ENCODE assay signal across 14 cellular contexts in the genomic region with DNA sequence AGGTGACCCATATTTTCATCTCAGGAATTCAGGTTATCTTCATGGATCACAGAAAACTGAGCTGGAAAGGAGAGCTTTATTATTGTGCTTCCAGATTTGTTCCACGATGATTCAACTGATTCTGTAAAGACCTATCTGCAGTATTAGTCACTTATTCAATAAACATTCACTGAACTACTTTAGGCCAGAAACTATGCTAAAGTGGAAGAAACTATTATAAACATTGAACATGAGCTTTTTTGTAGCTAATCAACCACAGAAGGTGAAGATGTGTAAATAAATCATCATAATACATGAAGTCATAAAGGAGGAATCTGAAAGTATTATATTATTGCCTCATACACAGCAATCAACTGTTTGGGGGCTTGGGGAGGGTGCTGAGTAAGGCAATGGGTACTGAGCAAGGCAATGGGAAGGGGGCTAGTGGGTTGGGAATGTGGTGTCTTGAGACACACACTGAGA. TPM values are rescaled to one million over a fixed set of nuclear protein-coding genes. Genes with fewer than 3 reads are reported as not detected.
DNase-seq lines count a peak whose midpoint lies in the region; ATAC-seq and TF ChIP-seq lines count a peak whose summit lies in the region.
"Had no signal": no experiment of that assay in that cellular context is flagged by ENCODE, and none has a peak within 500 bp of the region (broad histone marks: within the 10 kb centered on the region; RNA-seq: fewer than 3 reads in every experiment).

No MANE protein-coding gene starts in this region.

- H3K4me1 ChIP-seq in mammary epithelial cell (ENCODE audit: insufficient read depth, low read length) (no peaks in the 10 kb centered on the region), breast epithelium (no peaks in the 10 kb centered on the region), RWPE2 (ENCODE audit: insufficient read depth, poor library complexity, severe bottlenecking) (no peaks in the 10 kb centered on the region), suprapubic skin (no peaks in the 10 kb centered on the region)

- H3K27me3 ChIP-seq in mammary epithelial cell (ENCODE audit: insufficient read depth, low read length): no peaks in the 10 kb centered on the region
- H3K27me3 ChIP-seq in breast epithelium: no peaks in the 10 kb centered on the region
- H3K27me3 ChIP-seq in RWPE2 (ENCODE audit: insufficient read depth, poor library complexity, severe bottlenecking): no peaks in the 10 kb centered on the region
- no peaks in the 10 kb centered on the region for H3K27me3 ChIP-seq in suprapubic skin

- in situ Hi-C loops in mammary epithelial cell (cut with MboI; ENCODE audit: low sequenced_read_pairs in 2 of 2): no loop called here

- intact Hi-C loops in mammary epithelial cell (cut with micrococcal nuclease): no loop called here
- intact Hi-C loops in breast epithelium (cut with DNase I; ENCODE audit: low total_unique reads): no loop called here

- CTCF ChIA-PET in mammary epithelial cell (lab: Charles Lee; ENCODE audit: low non-redundant PET): no interaction called here
- CTCF ChIA-PET in activated CD4-positive, alpha-beta T cell treated with anti-CD3 and anti-CD28 coated beads, Interleukin-2, amount 10 ng/mL, durations not matched to agents 7 days and 5 days (lab: Charles Lee): interaction anchor here (2.1 kb wide), 1 partner anchor 8 kb away, joined by 6 read pairs; no protein-coding TSS in a partner anchor

- ATAC-seq in RWPE2 (ENCODE audit: low read depth): peak; percentile 68
- ATAC-seq in effector memory CD8-positive, alpha-beta T cell (replicated peaks): no peak

- POLR2A ChIA-PET in activated CD4-positive, alpha-beta T cell treated with anti-CD3 and anti-CD28 coated beads, Interleukin-2, amount 10 ng/mL, durations not matched to agents 7 days and 5 days (lab: Charles Lee): no interaction called here

- no peak overlapping the region for H2AFZ ChIP-seq in mammary epithelial cell (ENCODE audit: low read depth, low read length)

- no peak for TF ChIP-seq EP300 in suprapubic skin (IDR thresholded peaks at IDR 0.05)

- H3K27ac Mint-ChIP-seq in activated CD4-positive, alpha-beta T cell treated with anti-CD3 and anti-CD28 coated beads, Interleukin-2, amount 10 ng/mL, durations not matched to agents 7 days and 5 days: no peak overlapping the region
- no peak overlapping the region for H3K27ac Mint-ChIP-seq in effector memory CD8-positive, alpha-beta T cell
- H3K27ac Mint-ChIP-seq: activated CD4-positive, alpha-beta memory T cell treated with anti-CD3 and anti-CD28 coated beads for 36 hours; stimulated activated naive B cell treated with anti-CD40 and anti-IgM and Interleukin-4, amounts not matched to agents 10 μg/mL and 1 μg/mL and 100 μg/mL, for 72 hours had no signal

- no peaks in the 10 kb centered on the region for H3K79me2 ChIP-seq in mammary epithelial cell (ENCODE audit: insufficient read depth, low read length)

- H3K36me3 ChIP-seq in mammary epithelial cell (ENCODE audit: insufficient read depth, low read length) (no peaks in the 10 kb centered on the region), breast epithelium (no peaks in the 10 kb centered on the region), RWPE2 (ENCODE audit: low read depth) (no peaks in the 10 kb centered on the region), suprapubic skin (no peaks in the 10 kb centered on the region)

- H3K4me2 ChIP-seq in mammary epithelial cell (ENCODE audit: insufficient read depth, low read depth, low read length): no peak overlapping the region

- H3K9me3 Mint-ChIP-seq in activated CD4-positive, alpha-beta T cell treated with anti-CD3 and anti-CD28 coated beads, Interleukin-2, amount 10 ng/mL, durations not matched to agents 7 days and 5 days: no peaks in the 10 kb centered on the region
- H3K9me3 Mint-ChIP-seq in effector memory CD8-positive, alpha-beta T cell: no peaks in the 10 kb centered on the region
- H3K9me3 Mint-ChIP-seq: activated CD4-positive, alpha-beta memory T cell treated with anti-CD3 and anti-CD28 coated beads for 36 hours; stimulated activated naive B cell treated with anti-CD40 and anti-IgM and Interleukin-4, amounts not matched to agents 10 μg/mL and 1 μg/mL and 100 μg/mL, for 72 hours had no signal

- dilution Hi-C loops in mammary epithelial cell (cut with HindIII; ENCODE audit: low sequenced_read_pairs): no loop called here

- H3K27me3 Mint-ChIP-seq in activated CD4-positive, alpha-beta T cell treated with anti-CD3 and anti-CD28 coated beads, Interleukin-2, amount 10 ng/mL, durations not matched to agents 7 days and 5 days: peaks cover 4% of the 10 kb centered on the region
- peaks cover 7 to 30% of the 10 kb centered on the region in 2 donors for H3K27me3 Mint-ChIP-seq in effector memory CD8-positive, alpha-beta T cell
- H3K27me3 Mint-ChIP-seq: activated CD4-positive, alpha-beta memory T cell treated with anti-CD3 and anti-CD28 coated beads for 36 hours had no signal

- H3K27ac ChIP-seq in mammary epithelial cell (ENCODE audit: insufficient read depth, low read depth, low read length) (no peak overlapping the region), breast epithelium (no peak overlapping the region), RWPE2 (ENCODE audit: poor library complexity, severe bottlenecking) (no peak overlapping the region), suprapubic skin (no peak overlapping the region)

- DNase-seq in mammary epithelial cell (peak; percentile 39), breast epithelium (ENCODE audit: low spot score in 2 of 2) (no peak), RWPE2 (ENCODE audit: low spot score) (no peak), fibroblast of mammary gland (ENCODE audit: low read depth) (peak; percentile 85), GDM1 (lab: John Stamatoyannopoulos, UW) (no peak), suprapubic skin (ENCODE audit: low spot score in 2 of 2) (no peak)
- DNase-seq in activated CD4-positive, alpha-beta T cell treated with anti-CD3 and anti-CD28 coated beads, Interleukin-2, amount 10 ng/mL, durations not matched to agents 7 days and 5 days: no peak
- no peak for DNase-seq in effector memory CD8-positive, alpha-beta T cell
- DNase-seq: activated CD4-positive, alpha-beta memory T cell treated with anti-CD3 and anti-CD28 coated beads for 36 hours; amygdala; DMS153; NCI-H2107; NCI-H82; stimulated activated naive B cell treated with anti-CD40 and anti-IgM and Interleukin-4, amounts not matched to agents 10 μg/mL and 1 μg/mL and 100 μg/mL, for 72 hours had no signal

- BruUV-seq in mammary epithelial cell (replicated peaks; lab: Mats Ljungman, UMichigan): no TSS peak

- TF ChIP-seq CTCF in mammary epithelial cell (conservative IDR thresholded peaks at IDR 0.05 in 1 of 2, IDR thresholded peaks at IDR 0.05 in 1 of 2; ENCODE audit: extremely low read depth in 1 of 2, insufficient read depth in 1 of 2, low read depth in 1 of 2, low read length in 2 of 2) (no peak), breast epithelium (IDR thresholded peaks at IDR 0.05) (no peak), RWPE2 (IDR thresholded peaks at IDR 0.05; ENCODE audit: poor library complexity, severe bottlenecking) (no peak), fibroblast of mammary gland (conservative IDR thresholded peaks at IDR 0.05; ENCODE audit: control insufficient read depth, insufficient read depth, low read depth, low read length) (no peak), suprapubic skin (IDR thresholded peaks at IDR 0.05) (no peak)

- H3K9ac ChIP-seq in mammary epithelial cell (ENCODE audit: insufficient read depth, low read length): no peak overlapping the region

- no peaks in the 10 kb centered on the region for H3K36me3 Mint-ChIP-seq in activated CD4-positive, alpha-beta T cell treated with anti-CD3 and anti-CD28 coated beads, Interleukin-2, amount 10 ng/mL, durations not matched to agents 7 days and 5 days (ENCODE audit: low read depth)
- no peaks in the 10 kb centered on the region for H3K36me3 Mint-ChIP-seq in effector memory CD8-positive, alpha-beta T cell (ENCODE audit: insufficient read depth)
- H3K36me3 Mint-ChIP-seq: activated CD4-positive, alpha-beta memory T cell treated with anti-CD3 and anti-CD28 coated beads for 36 hours; stimulated activated naive B cell treated with anti-CD40 and anti-IgM and Interleukin-4, amounts not matched to agents 10 μg/mL and 1 μg/mL and 100 μg/mL, for 72 hours had no signal

- no peaks in the 10 kb centered on the region for H3K4me1 Mint-ChIP-seq in activated CD4-positive, alpha-beta T cell treated with anti-CD3 and anti-CD28 coated beads, Interleukin-2, amount 10 ng/mL, durations not matched to agents 7 days and 5 days
- H3K4me1 Mint-ChIP-seq in effector memory CD8-positive, alpha-beta T cell (ENCODE audit: low read depth in 2 of 2): no peaks in the 10 kb centered on the region

- 82% methylated on average over 1 of the region's 1 CpG for WGBS in mammary epithelial cell (ENCODE audit: low coverage, missing lambda C conversion rate)
- 77% methylated on average over 1 of the region's 1 CpG for WGBS in suprapubic skin

- no peak overlapping the region for H3K4me3 Mint-ChIP-seq in activated CD4-positive, alpha-beta T cell treated with anti-CD3 and anti-CD28 coated beads, Interleukin-2, amount 10 ng/mL, durations not matched to agents 7 days and 5 days
- no peak overlapping the region for H3K4me3 Mint-ChIP-seq in effector memory CD8-positive, alpha-beta T cell
- H3K4me3 Mint-ChIP-seq: activated CD4-positive, alpha-beta memory T cell treated with anti-CD3 and anti-CD28 coated beads for 36 hours had no signal

- H4K20me1 ChIP-seq in mammary epithelial cell (ENCODE audit: insufficient read depth, low read length): no peaks in the 10 kb centered on the region

- no peak overlapping the region for H3K4me3 ChIP-seq in mammary epithelial cell (replicated peaks in 1 of 3; ENCODE audit: insufficient read depth in 1 of 3, low read depth in 2 of 3, low read length in 3 of 3)
- no peak overlapping the region for H3K4me3 ChIP-seq in breast epithelium
- H3K4me3 ChIP-seq in RWPE2 (ENCODE audit: severe bottlenecking): no peak overlapping the region
- H3K4me3 ChIP-seq in fibroblast of mammary gland (ENCODE audit: control insufficient read depth, low read depth, low read length): no peak overlapping the region
- no peak overlapping the region for H3K4me3 ChIP-seq in suprapubic skin

- no peaks in the 10 kb centered on the region for H3K9me3 ChIP-seq in mammary epithelial cell (replicated peaks; ENCODE audit: insufficient read depth, low read length)
- no peaks in the 10 kb centered on the region for H3K9me3 ChIP-seq in breast epithelium
- H3K9me3 ChIP-seq in RWPE2 (ENCODE audit: severe bottlenecking): no peaks in the 10 kb centered on the region
- no peaks in the 10 kb centered on the region for H3K9me3 ChIP-seq in suprapubic skin

- no peak for TF ChIP-seq POLR2A in breast epithelium (IDR thresholded peaks at IDR 0.05)
- no peak for TF ChIP-seq POLR2A in suprapubic skin (IDR thresholded peaks at IDR 0.05)

RNA-seq across cellular contexts. Expression of a gene that starts 30.6 kb away (rescaled TPM):
- total RNA-seq in mammary epithelial cell (10 to 100 TPM in 1 of 2 donors, 1 to 10 TPM in 1; 3.3 to 21.4 TPM), breast epithelium (under 1 TPM in 1 of 3 donors, not detected in 2; 0.16 TPM), suprapubic skin (1 to 10 TPM in 1 of 4 donors, under 1 TPM in 3; 0.48 to 1.6 (median 0.94) TPM)
- polyA plus RNA-seq in mammary epithelial cell: 11.0 TPM
- 32.2 TPM for polyA minus RNA-seq in mammary epithelial cell
- total RNA-seq in activated CD4-positive, alpha-beta T cell treated with anti-CD3 and anti-CD28 coated beads, Interleukin-2, amount 10 ng/mL, durations not matched to agents 7 days and 5 days: 10 to 100 TPM; 41.3 to 44.4 TPM

Comparison
In these comparisons a context has a peak if more than half of its experiments do, and no peak if none do; other contexts are left out.
1. DNase-seq: peak in mammary epithelial cell (single experiment) and fibroblast of mammary gland (single experiment); none in breast epithelium (0 of 2), RWPE2 (single experiment), GDM1 (single experiment), activated CD4-positive, alpha-beta T cell treated with anti-CD3 and anti-CD28 coated beads, Interleukin-2, amount 10 ng/mL, durations not matched to agents 7 days and 5 days (single experiment), suprapubic skin (0 of 2) and effector memory CD8-positive, alpha-beta T cell (0 of 3).